In genomic region chr20:62668441-62669027, GRCh38 we compare ENCODE assay signal across 9 cellular contexts. TPM values are rescaled to one million over a fixed set of nuclear protein-coding genes. Genes with fewer than 3 reads are reported as not detected.
DNase-seq lines count a peak whose midpoint lies in the region; ATAC-seq and TF ChIP-seq lines count a peak whose summit lies in the region.
"Had no signal": no experiment of that assay in that cellular context is flagged by ENCODE, and none has a peak within 500 bp of the region (broad histone marks: within the 10 kb centered on the region; RNA-seq: fewer than 3 reads in every experiment).

No MANE protein-coding gene starts in this region.

- TF ChIP-seq CTCF in HL-60 (IDR thresholded peaks at IDR 0.05; ENCODE audit: insufficient read depth, low read length), result peak; percentile 78
- TF ChIP-seq CTCF in ovary (IDR thresholded peaks at IDR 0.05), result peak; percentile 55 to 79 (median 78)

- no peak overlapping the region for H3K27ac Mint-ChIP-seq in activated naive CD4-positive, alpha-beta T cell treated with anti-CD3 and anti-CD28 coated beads for 36 hours
- H3K27ac Mint-ChIP-seq: T-helper 1 cell treated with Interleukin-12 subunit alpha and Interleukin-12 subunit beta and Interleukin-4 antibody, amounts not matched to agents 30 μg/mL and 1 μg/mL, for 36 hours had no signal

- no peaks in the 10 kb centered on the region for H3K27me3 Mint-ChIP-seq in activated naive CD4-positive, alpha-beta T cell treated with anti-CD3 and anti-CD28 coated beads for 36 hours (ENCODE audit: low read depth)

- H3K4me1 Mint-ChIP-seq in activated naive CD4-positive, alpha-beta T cell treated with anti-CD3 and anti-CD28 coated beads for 36 hours (ENCODE audit: low read depth), result no peaks in the 10 kb centered on the region

- no peak for TF ChIP-seq EP300 in ovary (IDR thresholded peaks at IDR 0.05)

- H3K36me3 ChIP-seq in ovary, result no peaks in the 10 kb centered on the region

- H3K36me3 Mint-ChIP-seq in activated naive CD4-positive, alpha-beta T cell treated with anti-CD3 and anti-CD28 coated beads for 36 hours (ENCODE audit: low read depth), result peaks cover 23% of the 10 kb centered on the region

- ATAC-seq in GM21390 (IDR thresholded peaks at IDR 0.05; ENCODE audit: unreplicated experiment), result no peak
- ATAC-seq in GM19035 (IDR thresholded peaks at IDR 0.05; ENCODE audit: unreplicated experiment), result no peak

- TF ChIP-seq POLR2A in ovary (IDR thresholded peaks at IDR 0.05), result no peak

- H3K4me1 ChIP-seq in ovary (ENCODE audit: insufficient read depth), result no peaks in the 10 kb centered on the region

- peak; percentile 74 for DNase-seq in COR-L47 (lab: John Stamatoyannopoulos, UW)
- peak in 1 of 2 experiments; percentile 59 for DNase-seq in HL-60 (ENCODE audit: low read depth in 1 of 2, low spot score in 1 of 2)
- DNase-seq in NCI-H82 treated with DMSO at 0.1 percent for 48 hours (lab: John Stamatoyannopoulos, UW; ENCODE audit: unreplicated experiment), result peak; percentile 40
- DNase-seq in activated naive CD4-positive, alpha-beta T cell treated with anti-CD3 and anti-CD28 coated beads for 36 hours, result peak; percentile 43
- DNase-seq in germinal center (ENCODE audit: low spot score), result peak; percentile 48
- DNase-seq in ovary, result peak; percentile 60 to 83 (median 78)

- H3K4me3 ChIP-seq in HL-60 (replicated peaks; ENCODE audit: insufficient read depth, low read length), result no peak overlapping the region
- no peak overlapping the region for H3K4me3 ChIP-seq in ovary

- no peaks in the 10 kb centered on the region for H3K9me3 Mint-ChIP-seq in activated naive CD4-positive, alpha-beta T cell treated with anti-CD3 and anti-CD28 coated beads for 36 hours
- H3K9me3 Mint-ChIP-seq: T-helper 1 cell treated with Interleukin-12 subunit alpha and Interleukin-12 subunit beta and Interleukin-4 antibody, amounts not matched to agents 30 μg/mL and 1 μg/mL, for 36 hours had no signal

- intact Hi-C loops in activated naive CD4-positive, alpha-beta T cell treated with anti-CD3 and anti-CD28 coated beads for 36 hours (cut with micrococcal nuclease), result loop anchor here (1.0 kb wide), 2 partner anchors 123 to 139 kb away; no protein-coding TSS in a partner anchor
- intact Hi-C loops in ovary (cut with DNase I), result loop anchor here (2.0 to 5.0 kb wide), 4 partner anchors 122 to 339 kb away; partner anchors contain the start of gene BHLHE23 (in 2 of the 4)

- H3K27ac ChIP-seq in HL-60 (replicated peaks) (no peak overlapping the region), ovary (no peak overlapping the region)

- CTCF ChIA-PET in activated naive CD4-positive, alpha-beta T cell treated with anti-CD3 and anti-CD28 coated beads for 36 hours (lab: Charles Lee), result interaction anchor here (0.7 to 0.9 kb wide), 2 partner anchors 123 to 140 kb away, joined by 3 to 4 read pairs; no protein-coding TSS in a partner anchor

- H3K9me3 ChIP-seq in ovary, result no peaks in the 10 kb centered on the region

- no peak overlapping the region for H3K4me3 Mint-ChIP-seq in activated naive CD4-positive, alpha-beta T cell treated with anti-CD3 and anti-CD28 coated beads for 36 hours
- H3K4me3 Mint-ChIP-seq: T-helper 1 cell treated with Interleukin-12 subunit alpha and Interleukin-12 subunit beta and Interleukin-4 antibody, amounts not matched to agents 30 μg/mL and 1 μg/mL, for 36 hours had no signal

- H3K27me3 ChIP-seq in HL-60 (ENCODE audit: insufficient read depth, poor library complexity, severe bottlenecking) (no peaks in the 10 kb centered on the region), ovary (no peaks in the 10 kb centered on the region)

- WGBS in ovary, 3 donors, result 49 to 51% (median 49%) methylated on average over 13 of the region's 13 CpGs

RNA-seq across cellular contexts. Expression of gene SLCO4A1, which starts 26.2 kb away (rescaled TPM):
- total RNA-seq in activated naive CD4-positive, alpha-beta T cell treated with anti-CD3 and anti-CD28 coated beads for 36 hours, result 10 to 100 TPM; 22.4 to 22.6 TPM
- 10 to 100 TPM in 1 of 7 donors, 1 to 10 TPM in 6; 3.3 to 10.9 (median 4.4) TPM for total RNA-seq in ovary
- 1 to 10 TPM; 1.1 to 2.2 TPM for polyA plus RNA-seq in ovary

RNA-seq across cellular contexts. Expression of gene NTSR1, which starts 40.1 kb away (rescaled TPM):
- total RNA-seq in activated naive CD4-positive, alpha-beta T cell treated with anti-CD3 and anti-CD28 coated beads for 36 hours, result not detected
- under 1 TPM in 2 of 7 donors, not detected in 5; 0.12 to 0.23 TPM for total RNA-seq in ovary
- polyA plus RNA-seq in ovary, result under 1 TPM; 0.05 TPM
